Comparison of ENCODE assay signal across 12 cellular contexts in the genomic region with DNA sequence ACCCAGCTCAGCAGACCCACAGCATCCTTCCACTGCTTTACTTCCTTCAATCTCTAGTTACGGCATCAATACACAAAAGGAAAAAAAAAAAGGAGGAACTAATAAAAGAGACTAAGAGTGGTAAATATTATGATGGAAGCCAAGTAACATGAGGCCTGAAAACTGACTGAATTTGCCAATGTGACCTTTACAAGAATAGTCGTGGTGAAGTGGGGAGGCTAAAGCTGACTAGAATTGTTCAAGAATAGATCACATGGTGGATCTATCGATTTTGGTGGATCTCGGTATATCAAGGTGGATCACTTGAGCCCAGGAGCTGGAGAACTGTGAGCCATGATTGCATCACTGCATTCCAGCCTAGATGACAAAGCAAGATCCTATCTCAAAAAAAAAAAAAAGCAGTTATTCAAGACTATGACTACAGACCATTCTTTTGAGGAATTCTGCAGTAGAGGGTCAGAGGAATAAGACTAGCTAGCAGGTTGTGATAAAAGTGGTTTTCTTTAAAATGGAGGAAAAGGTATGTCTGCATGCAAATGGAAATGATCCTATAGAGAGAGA. TPM values are rescaled to one million over a fixed set of nuclear protein-coding genes. Genes with fewer than 3 reads are reported as not detected.
DNase-seq lines count a peak whose midpoint lies in the region; ATAC-seq, FAIRE-seq and TF ChIP-seq lines count a peak whose summit lies in the region.
"Had no signal": no experiment of that assay in that cellular context is flagged by ENCODE, and none has a peak within 500 bp of the region (broad histone marks: within the 10 kb centered on the region; RNA-seq: fewer than 3 reads in every experiment).

No MANE protein-coding gene starts in this region.

- ATAC-seq in IMR-90 (ENCODE audit: low read depth), result peak; percentile 75
- no peak for ATAC-seq in pancreas

- in situ Hi-C loops in IMR-90 (cut with MboI; ENCODE audit: low sequenced_read_pairs), result no loop called here

- BruUV-seq in Caco-2 (replicated peaks; lab: Mats Ljungman, UMichigan) (no TSS peak), IMR-90 (replicated peaks; lab: Mats Ljungman, UMichigan) (no TSS peak)

- POLR2A ChIA-PET in Caco-2 (lab: Charles Lee), result no interaction called here
- POLR2A ChIA-PET in IMR-90 (lab: Charles Lee; ENCODE audit: unreplicated experiment), result no interaction called here

- intact Hi-C loops in Caco-2 (cut with micrococcal nuclease; ENCODE audit: unreplicated experiment), result loop anchor here (2.0 kb wide), 1 partner anchor 15 kb away; a partner anchor contains a TSS
- intact Hi-C loops in IMR-90 (cut with micrococcal nuclease), result no loop called here
- intact Hi-C loops in adrenal gland (cut with DNase I), result no loop called here
- intact Hi-C loops in pancreas (cut with DNase I), result no loop called here

- H2BK5ac ChIP-seq in IMR-90 (ENCODE audit: low read depth, low read length, poor library complexity, severe bottlenecking), result no peak overlapping the region

- no peaks in the 10 kb centered on the region for H3K27me3 Mint-ChIP-seq in Caco-2 (ENCODE audit: insufficient read depth, unreplicated experiment)

- H2BK20ac ChIP-seq in IMR-90 (ENCODE audit: low read depth, low read length), result peak overlapping the region; percentile 11; the same call in 1 of the 2 replicates

- TF ChIP-seq POLR2A in IMR-90 (IDR thresholded peaks at IDR 0.05; ENCODE audit: low read depth, low read length) (no peak), adrenal gland (IDR thresholded peaks at IDR 0.05) (no peak)

- no peak overlapping the region for H2AK5ac ChIP-seq in IMR-90 (ENCODE audit: low read depth, low read length)

- 80% methylated on average over 1 of the region's 4 CpGs; no CpG with 5 or more reads in 1 of the 2 experiments for WGBS in IMR-90 (ENCODE audit: extremely low coverage in 2 of 2, insufficient read length in 1 of 2), 2 experiments
- WGBS in adrenal gland, 4 donors, result 48 to 71% (median 65%) methylated on average over 4 of the region's 4 CpGs
- WGBS in pancreas, 2 donors, result 95 to 97% methylated on average over 4 of the region's 4 CpGs

- peak overlapping the region; percentile 87 for H3K27ac Mint-ChIP-seq in Caco-2 (ENCODE audit: unreplicated experiment)

- no peaks in the 10 kb centered on the region for H3K9me3 Mint-ChIP-seq in Caco-2 (ENCODE audit: unreplicated experiment)

- H2AK9ac ChIP-seq in IMR-90 (replicated peaks; ENCODE audit: low read depth, low read length, poor library complexity), result no peak overlapping the region

- H4K8ac ChIP-seq in IMR-90 (ENCODE audit: low read depth in 2 of 2, low read length in 2 of 2), result no peak overlapping the region

- H3K4me2 ChIP-seq in IMR-90 (ENCODE audit: low read depth, low read length), result no peak overlapping the region

- no peak overlapping the region for H3K23ac ChIP-seq in IMR-90 (ENCODE audit: low read depth, low read length)

- no peak for FAIRE-seq in pancreas (lab: Jason Lieb, UNC)
- FAIRE-seq: TTC549 had no signal

- DNase-seq in Caco-2 (peak in 1 of 2 experiments; percentile 47), IMR-90 (peak; percentile 73), adrenal gland (peak in 4 of 7 donors; percentile 37 to 65 (median 58)), islet precursor cell (peak; percentile 65), COLO829 (ENCODE audit: low spot score) (no peak), NCI-H748 treated with DMSO at 0.1 percent for 48 hours (lab: John Stamatoyannopoulos, UW) (no peak), pancreas (no peak), NCI-H1105 (lab: John Stamatoyannopoulos, UW) (no peak)
- DNase-seq: activated T-cell treated with anti-CD3 and anti-CD28 coated beads, Interleukin-2, amount 50 U/mL, for 1 hour; caudate nucleus; NCI-H187 had no signal

- H3K9me1 ChIP-seq in IMR-90 (ENCODE audit: insufficient read depth, low read length), result no peaks in the 10 kb centered on the region

- H3K56ac ChIP-seq in IMR-90 (ENCODE audit: extremely low read depth, insufficient read depth, low read length), result no peak overlapping the region

- no peak overlapping the region for H4K91ac ChIP-seq in IMR-90 (ENCODE audit: insufficient read depth, low read depth, low read length)

- H2BK120ac ChIP-seq in IMR-90 (ENCODE audit: low read depth, low read length), result no peak overlapping the region

- no peak overlapping the region for H2BK15ac ChIP-seq in IMR-90 (ENCODE audit: low read depth, low read length)

- TF ChIP-seq CTCF in Caco-2 (IDR thresholded peaks at IDR 0.05; ENCODE audit: insufficient read depth in 1 of 2, low read depth in 1 of 2, low read length in 1 of 2, severe bottlenecking in 1 of 2, unreplicated experiment in 1 of 2) (no peak), IMR-90 (conservative IDR thresholded peaks at IDR 0.05; ENCODE audit: low read depth, low read length) (no peak), adrenal gland (IDR thresholded peaks at IDR 0.05) (no peak), pancreas (IDR thresholded peaks at IDR 0.05) (no peak)

- peaks cover 11% of the 10 kb centered on the region for H3K4me1 Mint-ChIP-seq in Caco-2 (ENCODE audit: low read depth, unreplicated experiment)

- no peaks in the 10 kb centered on the region for H3K79me1 ChIP-seq in IMR-90 (ENCODE audit: low read depth in 1 of 2, low read length in 2 of 2)

- H3K27ac ChIP-seq in IMR-90 (ENCODE audit: insufficient read depth, low read length), result no peak overlapping the region
- peak overlapping the region in 3 of 5 donors; percentile 10 to 41 (median 19) for H3K27ac ChIP-seq in adrenal gland
- H3K27ac ChIP-seq in pancreas, result no peak overlapping the region

- no peak overlapping the region for H3K9ac ChIP-seq in IMR-90 (ENCODE audit: low read depth, low read length)

- no peaks in the 10 kb centered on the region for H3K9me3 ChIP-seq in Caco-2
- H3K9me3 ChIP-seq in IMR-90 (ENCODE audit: control insufficient read depth, insufficient read depth, low read length), result no peaks in the 10 kb centered on the region
- H3K9me3 ChIP-seq in adrenal gland (replicated peaks in 1 of 3), result no peaks in the 10 kb centered on the region
- no peaks in the 10 kb centered on the region for H3K9me3 ChIP-seq in pancreas

- H3K36me3 ChIP-seq in Caco-2 (ENCODE audit: control insufficient read depth, insufficient read depth, low read length) (no peaks in the 10 kb centered on the region; the same call in 1 of the 2 replicates), IMR-90 (ENCODE audit: control insufficient read depth, insufficient read depth, low read length) (peaks cover 1% of the 10 kb centered on the region; the same call in 1 of the 2 replicates), adrenal gland (replicated peaks in 1 of 2) (peaks cover 0 to 15% of the 10 kb centered on the region in 2 donors), pancreas (peaks cover 0 to 20% (median 3%) of the 10 kb centered on the region in 3 donors)

- H3K4me1 ChIP-seq in Caco-2 (peaks cover 18% of the 10 kb centered on the region), IMR-90 (ENCODE audit: control insufficient read depth, insufficient read depth, low read length) (no peaks in the 10 kb centered on the region), adrenal gland (replicated peaks in 1 of 2) (peaks cover 16 to 25% of the 10 kb centered on the region in 2 donors), pancreas (no peaks in the 10 kb centered on the region)

- H4K20me1 ChIP-seq in IMR-90 (ENCODE audit: insufficient read depth, low read length), result no peaks in the 10 kb centered on the region

- no peak overlapping the region for H2AFZ ChIP-seq in IMR-90 (replicated peaks; ENCODE audit: low read length, poor library complexity)

- H3K36me3 Mint-ChIP-seq in Caco-2 (ENCODE audit: insufficient read depth, unreplicated experiment), result peaks cover 19% of the 10 kb centered on the region

- no peaks in the 10 kb centered on the region for H3K27me3 ChIP-seq in Caco-2 (replicated peaks; ENCODE audit: control insufficient read depth, insufficient read depth, low read length)
- H3K27me3 ChIP-seq in IMR-90 (ENCODE audit: control insufficient read depth, insufficient read depth, low read length), result no peaks in the 10 kb centered on the region
- H3K27me3 ChIP-seq in adrenal gland, result no peaks in the 10 kb centered on the region
- no peaks in the 10 kb centered on the region for H3K27me3 ChIP-seq in pancreas

- H3K14ac ChIP-seq in IMR-90 (replicated peaks; ENCODE audit: low read depth, low read length), result no peak overlapping the region

- 0 out of 2 replicates have a peak overlapping the region, but pooled peaks have one; percentile 27 for H3K4ac ChIP-seq in IMR-90 (ENCODE audit: low read depth, low read length)

- dilution Hi-C loops in IMR-90 (cut with HindIII; ENCODE audit: low sequenced_read_pairs, unreplicated experiment), result no loop called here

- H3K18ac ChIP-seq in IMR-90 (ENCODE audit: low read depth, low read length), result no peak overlapping the region

- H3K4me3 ChIP-seq in Caco-2 (ENCODE audit: low read depth, low read length) (no peak overlapping the region), IMR-90 (ENCODE audit: insufficient read depth, low read depth, low read length) (no peak overlapping the region), adrenal gland (no peak overlapping the region), pancreas (no peak overlapping the region)

- no peak overlapping the region for H4K5ac ChIP-seq in IMR-90 (ENCODE audit: low read depth, low read length)

- CTCF ChIA-PET in Caco-2 (lab: Charles Lee) (no interaction called here), IMR-90 (lab: Yijun Ruan, JAX) (interaction anchor here (0.6 to 0.7 kb wide), 2 partner anchors 51 to 108 kb away, joined by 4 to 5 read pairs; no protein-coding TSS in a partner anchor)

- peak overlapping the region; percentile 12 for H3K4me3 Mint-ChIP-seq in Caco-2 (ENCODE audit: unreplicated experiment)

- TF ChIP-seq RAD21 in IMR-90 (IDR thresholded peaks at IDR 0.05; ENCODE audit: low read length), result no peak

TF ChIP-seq in IMR-90, 13 proteins besides CTCF, POLR2A, EP300 and RAD21 (continues in another document):
- TF ChIP-seq RCOR1 (IDR thresholded peaks at IDR 0.05; ENCODE audit: insufficient replicate concordance, low read length), result no peak
- TF ChIP-seq BHLHE40 (IDR thresholded peaks at IDR 0.05; ENCODE audit: low read depth, low read length), result no peak
- TF ChIP-seq MXI1 (IDR thresholded peaks at IDR 0.05; ENCODE audit: borderline replicate concordance, low read depth, low read length), result no peak
- peak; percentile 55; the same call in 1 of the 2 replicates for TF ChIP-seq NFE2L2 (IDR thresholded peaks at IDR 0.05; ENCODE audit: low read depth, low read length)
- no peak for TF ChIP-seq SMC3 (IDR thresholded peaks at IDR 0.05; ENCODE audit: low read depth, low read length)

RNA-seq across cellular contexts. Expression of a gene that starts 15.1 kb away (rescaled TPM):
- total RNA-seq in Caco-2 (2022) (31.1 and 34.7 TPM in 2 replicates), IMR-90 (2012; rRNA removed) (4.7 and 5.0 TPM in 2 replicates), adrenal gland (100 to 1,000 TPM in 1 of 8 donors, 10 to 100 TPM in 7; 26.9 to 120 (median 38.6) TPM), pancreas (10 to 100 TPM in 1 of 6 donors, 1 to 10 TPM in 5; 6.9 to 15.5 (median 7.8) TPM)
- polyA plus RNA-seq in IMR-90 (2012; rRNA removed) (1.6 and 2.2 TPM in 2 replicates), adrenal gland (10 to 100 TPM in 1 of 3 donors, 1 to 10 TPM in 2; 6.0 to 73.1 (median 6.4) TPM), pancreas (1 to 10 TPM; 2.1 to 6.5 TPM)
- 1.3 TPM in 2 replicates for polyA plus RNA-seq in IMR-90 (2012; cell fraction: cytosol; rRNA removed)
- polyA plus RNA-seq in IMR-90 (2012; cell fraction: nucleus; rRNA removed; ENCODE audit: low replicate concordance), result 0.72 and 2.1 TPM in 2 replicates

Comparison
In these comparisons a context has a peak if more than half of its experiments do, and no peak if none do; other contexts are left out.
1. DNase-seq: peak in IMR-90 (single experiment), adrenal gland (4 of 7) and islet precursor cell (single experiment); none in COLO829 (single experiment), NCI-H748 treated with DMSO at 0.1 percent for 48 hours (single experiment), pancreas (0 of 6) and NCI-H1105 (single experiment).
2. H3K27ac ChIP-seq: peak in adrenal gland (3 of 5); none in IMR-90 (single experiment) and pancreas (0 of 4).